8 cellular contexts compared by ENCODE assay signal in the genomic region with DNA sequence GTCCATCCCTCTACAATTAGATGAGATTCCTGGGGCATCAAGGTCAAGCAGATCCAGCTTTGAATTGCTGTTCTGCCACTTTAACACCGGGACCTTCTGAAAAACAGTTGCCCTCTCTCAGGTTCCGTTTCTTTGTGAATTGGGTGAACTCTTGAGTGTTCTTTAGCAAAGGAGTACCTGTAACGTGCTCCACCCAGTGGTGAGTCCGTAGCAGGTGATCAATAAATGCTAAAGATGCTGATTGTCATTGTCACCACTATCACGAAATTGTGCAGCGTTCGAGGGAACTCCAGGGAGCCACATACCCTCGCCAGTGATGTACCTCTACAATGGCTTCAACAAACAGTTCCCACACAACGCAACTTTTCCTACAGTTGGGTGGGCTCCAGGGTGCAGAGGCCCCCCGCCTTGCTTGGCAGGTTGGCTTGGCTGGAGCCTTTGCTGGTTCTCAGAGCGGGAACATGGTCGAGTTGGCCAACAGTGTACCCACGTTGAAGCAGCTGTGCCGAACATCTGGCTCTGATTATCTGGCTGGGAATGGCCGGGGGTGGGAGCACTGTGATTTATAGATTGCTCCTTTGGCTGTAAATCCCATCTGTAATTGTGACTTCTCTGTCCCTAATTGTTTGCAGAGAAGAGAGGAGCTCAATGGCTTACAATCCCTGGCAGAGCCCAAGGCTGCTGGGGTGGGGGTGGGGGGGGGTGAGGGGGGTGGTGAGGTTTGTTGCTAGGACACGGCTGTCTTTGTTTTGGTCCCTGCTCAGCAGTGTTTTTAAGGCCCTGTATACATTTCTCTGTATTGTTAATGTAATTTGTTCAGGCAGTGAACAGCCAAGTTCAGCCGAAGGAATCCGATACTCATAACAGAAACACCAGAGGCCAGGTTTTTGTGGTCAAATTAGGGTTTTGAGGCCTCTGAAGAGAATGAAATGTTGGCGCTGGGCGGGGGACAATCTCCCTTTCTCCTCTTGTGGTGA.
DNase-seq lines count a peak whose midpoint lies in the region; ATAC-seq and TF ChIP-seq lines count a peak whose summit lies in the region.

No MANE protein-coding gene starts in this region.

- no peaks in the 10 kb centered on the region for H4K20me1 ChIP-seq in OCI-LY1 (ENCODE audit: insufficient read depth, low read length)

- no peak overlapping the region for H2AFZ ChIP-seq in OCI-LY1 (ENCODE audit: low read length)

- H3K79me2 ChIP-seq in OCI-LY1 (ENCODE audit: insufficient read depth, low read length) = no peaks in the 10 kb centered on the region

- ATAC-seq in foreskin keratinocyte (peak; percentile 18), GM18520 (IDR thresholded peaks at IDR 0.05; ENCODE audit: unreplicated experiment) (no peak), GM19328 (IDR thresholded peaks at IDR 0.05; ENCODE audit: unreplicated experiment) (no peak)

- H3K4me3 ChIP-seq in GM12864 (ENCODE audit: low read depth, low read length) (no peak overlapping the region), OCI-LY1 (ENCODE audit: low read depth, low read length, poor library complexity, severe bottlenecking) (no peak overlapping the region), retinal pigment epithelial cell (ENCODE audit: low read length) (no peak overlapping the region)

- H3K9me3 ChIP-seq in OCI-LY1 (ENCODE audit: low read length) = no peaks in the 10 kb centered on the region

- H3K9ac ChIP-seq in OCI-LY1 (ENCODE audit: low read length) = no peak overlapping the region

- H3K36me3 ChIP-seq in OCI-LY1 (ENCODE audit: insufficient read depth, low read length) = no peaks in the 10 kb centered on the region

- TF ChIP-seq CTCF in GM12864 (IDR thresholded peaks at IDR 0.05; ENCODE audit: low read depth, low read length, missing control alignments) (peak; percentile 36), OCI-LY1 (IDR thresholded peaks at IDR 0.05; ENCODE audit: low read length) (peak; percentile 26; the same call in 1 of the 2 replicates), foreskin keratinocyte (conservative IDR thresholded peaks at IDR 0.05) (peak; percentile 14), retinal pigment epithelial cell (conservative IDR thresholded peaks at IDR 0.05; ENCODE audit: low read depth, low read length) (no peak)

- no peaks in the 10 kb centered on the region for H3K9me2 ChIP-seq in OCI-LY1 (ENCODE audit: low read depth, low read length)

- no peak overlapping the region for H3K4me2 ChIP-seq in OCI-LY1 (ENCODE audit: low read length)

- no peaks in the 10 kb centered on the region for H3F3A ChIP-seq in OCI-LY1 (ENCODE audit: insufficient read depth, low read length)

- H3K27me3 ChIP-seq in OCI-LY1 (ENCODE audit: insufficient read depth, low read length) (no peaks in the 10 kb centered on the region), foreskin keratinocyte (no peaks in the 10 kb centered on the region)

- no peak overlapping the region for H3K27ac ChIP-seq in OCI-LY1 (ENCODE audit: low read depth, low read length, poor library complexity, severe bottlenecking)
- H3K27ac ChIP-seq in foreskin keratinocyte = no peak overlapping the region

- no peaks in the 10 kb centered on the region for H3K4me1 ChIP-seq in OCI-LY1 (ENCODE audit: insufficient read depth, low read length, severe bottlenecking)
- H3K4me1 ChIP-seq in foreskin keratinocyte = no peaks in the 10 kb centered on the region

- DNase-seq in GM12864 (ENCODE audit: low read depth) (no peak), foreskin keratinocyte (no peak), retinal pigment epithelial cell (ENCODE audit: low read depth) (peak; percentile 56), OCI-M1 (lab: John Stamatoyannopoulos, UW) (no peak), NCI-H510A treated with DMSO at 0.1 percent for 48 hours (lab: John Stamatoyannopoulos, UW) (no peak)
